ENCODE assay signal across 8 cellular contexts in genomic region chr17:50151937-50152547, GRCh38. TPM values are rescaled to one million over a fixed set of nuclear protein-coding genes. Genes with fewer than 3 reads are reported as not detected.
DNase-seq lines count a peak whose midpoint lies in the region; ATAC-seq and TF ChIP-seq lines count a peak whose summit lies in the region.

No MANE protein-coding gene starts in this region.

- H3K4me1 ChIP-seq in adrenal gland (replicated peaks in 1 of 2): peaks cover 66 to 68% of the 10 kb centered on the region in 2 donors

- H3K27ac ChIP-seq in KOPT-K1 (ENCODE audit: low read depth, low read length, poor library complexity, severe bottlenecking) (peak overlapping the region; percentile 60), adrenal gland (peak overlapping the region; percentile 76 to 94 (median 89))

- H3K4me3 ChIP-seq in adrenal gland: peak overlapping the region in 2 of 4 donors; percentile 60 to 92

- H3K9me3 ChIP-seq in KOPT-K1 (ENCODE audit: insufficient read depth, low read length, poor library complexity, severe bottlenecking) (no peaks in the 10 kb centered on the region), adrenal gland (replicated peaks in 1 of 3) (no peaks in the 10 kb centered on the region)

- peak in 2 of 6 experiments; percentile 15 to 31 for TF ChIP-seq CTCF in adrenal gland (IDR thresholded peaks at IDR 0.05)

- WGBS in adrenal gland, 4 donors: 1 to 4% (median 2%) methylated on average over 11 to 12 of the region's 12 CpGs

- ATAC-seq in Right ventricle myocardium inferior (peak; percentile 69), HG02623 (IDR thresholded peaks at IDR 0.05; ENCODE audit: unreplicated experiment) (no peak)

- TF ChIP-seq POLR2A in adrenal gland (IDR thresholded peaks at IDR 0.05): peak in 1 of 2 donors; percentile 8

- intact Hi-C loops in adrenal gland (cut with DNase I): no loop called here
- intact Hi-C loops in Right ventricle myocardium inferior (cut with DNase I): loop anchor here (5.0 kb wide), 2 partner anchors 40 to 365 kb away; partner anchors contain the start of gene KAT7

- DNase-seq in activated T-cell treated with anti-CD3 and anti-CD28 coated beads for 24 hours (ENCODE audit: low read depth) (peak; percentile 53), activated T-cell treated with anti-CD3 and anti-CD28 coated beads for 4 hours (no peak), adrenal gland (peak; percentile 85 to 94 (median 89)), Right ventricle myocardium inferior (ENCODE audit: missing footprints) (peak; percentile 84), nucleus accumbens (lab: John Stamatoyannopoulos, UW) (peak in 55 of 56 donors; percentile 51 to 94 (median 83))

- H3K36me3 ChIP-seq in KOPT-K1 (ENCODE audit: insufficient read depth, low read length): no peaks in the 10 kb centered on the region
- no peaks in the 10 kb centered on the region for H3K36me3 ChIP-seq in adrenal gland (replicated peaks in 1 of 2)

- H3K27me3 ChIP-seq in adrenal gland: no peaks in the 10 kb centered on the region

TF ChIP-seq in PFSK-1, 5 proteins besides CTCF, POLR2A, EP300 and RAD21:
- peak; percentile 36 for TF ChIP-seq POLR2AphosphoS5 (IDR thresholded peaks at IDR 0.05; ENCODE audit: low read depth, low read length)
- no peak for TF ChIP-seq TAF1 (IDR thresholded peaks at IDR 0.05; ENCODE audit: borderline replicate concordance, insufficient read depth, low read length)
- TF ChIP-seq REST (IDR thresholded peaks at IDR 0.05; ENCODE audit: insufficient read depth in 1 of 2, low read depth in 2 of 2, low read length in 2 of 2): 0 out of 4 replicates have a peak, but pooled peaks of 1 of the 2 experiments have one; percentile 48
- TF ChIP-seq SIN3A (IDR thresholded peaks at IDR 0.05; ENCODE audit: borderline replicate concordance, insufficient read depth, low read length): peak; percentile 82
- peak; percentile 54 for TF ChIP-seq FOXP2 (optimal IDR thresholded peaks at IDR 0.05; ENCODE audit: borderline replicate concordance, extremely low read depth, extremely low read length, insufficient read depth)
TF ChIP-seq in PFSK-1: peak in this region for 4.

RNA-seq across cellular contexts. Expression of gene PPP1R9B, which starts 1.6 kb away (rescaled TPM):
- 109 TPM for polyA plus RNA-seq in PFSK-1 (2012; ENCODE audit: insufficient read length, low read depth)
- total RNA-seq in adrenal gland: 10 to 100 TPM; 43.9 to 87.0 (median 62.0) TPM
- 100 to 1,000 TPM in 1 of 3 donors, 10 to 100 TPM in 2; 21.8 to 128 (median 27.2) TPM for polyA plus RNA-seq in adrenal gland
- 38.4 TPM for total RNA-seq in Right ventricle myocardium inferior

RNA-seq across cellular contexts. Expression of gene SGCA, which starts 13.8 kb away (rescaled TPM):
- 1.4 TPM for polyA plus RNA-seq in PFSK-1 (2012; ENCODE audit: insufficient read length, low read depth)
- total RNA-seq in adrenal gland (1 to 10 TPM in 3 of 8 donors, under 1 TPM in 2, not detected in 3; 0.28 to 3.0 (median 1.2) TPM), Right ventricle myocardium inferior (151 TPM)
- 1 to 10 TPM in 2 of 3 donors, not detected in 1; 5.2 to 5.5 TPM for polyA plus RNA-seq in adrenal gland

RNA-seq across cellular contexts. Expression of gene SAMD14, which starts 22.1 kb away (rescaled TPM):
- 24.5 TPM for polyA plus RNA-seq in PFSK-1 (2012; ENCODE audit: insufficient read length, low read depth)
- 10 to 100 TPM in 1 of 8 donors, 1 to 10 TPM in 7; 1.3 to 12.6 (median 4.0) TPM for total RNA-seq in adrenal gland
- polyA plus RNA-seq in adrenal gland: 10 to 100 TPM in 1 of 3 donors, 1 to 10 TPM in 2; 1.1 to 11.0 (median 3.0) TPM
- total RNA-seq in Right ventricle myocardium inferior: 1.7 TPM

RNA-seq across cellular contexts. Expression of gene COL1A1, which starts 49.4 kb away (rescaled TPM):
- 30.3 TPM for polyA plus RNA-seq in PFSK-1 (2012; ENCODE audit: insufficient read length, low read depth)
- 100 to 1,000 TPM in 4 of 8 donors, 10 to 100 TPM in 4; 50.2 to 263 (median 105) TPM for total RNA-seq in adrenal gland
- 100 to 1,000 TPM in 1 of 3 donors, 10 to 100 TPM in 2; 39.6 to 101 (median 40.1) TPM for polyA plus RNA-seq in adrenal gland
- total RNA-seq in Right ventricle myocardium inferior: 28.2 TPM

RNA-seq across cellular contexts. Expression of gene PDK2, which starts 56.9 kb away (rescaled TPM):
- polyA plus RNA-seq in PFSK-1 (2012; ENCODE audit: insufficient read length, low read depth): 25.4 TPM
- total RNA-seq in adrenal gland: 100 to 1,000 TPM in 7 of 8 donors, 10 to 100 TPM in 1; 98.9 to 225 (median 137) TPM
- 100 to 1,000 TPM in 1 of 3 donors, 10 to 100 TPM in 2; 48.5 to 110 (median 59.7) TPM for polyA plus RNA-seq in adrenal gland
- 260 TPM for total RNA-seq in Right ventricle myocardium inferior

Comparison
In these comparisons a context has a peak if more than half of its experiments do, and no peak if none do; other contexts are left out.
1. RNA of gene SGCA, which starts 13.8 kb away (total RNA-seq): 151 TPM in Right ventricle myocardium inferior (single experiment); 0.28 to 3.0 TPM in adrenal gland; every median in the first group is over 10 times any median in the second.